ENCODE assay signal across 3 cellular contexts in the genomic region with DNA sequence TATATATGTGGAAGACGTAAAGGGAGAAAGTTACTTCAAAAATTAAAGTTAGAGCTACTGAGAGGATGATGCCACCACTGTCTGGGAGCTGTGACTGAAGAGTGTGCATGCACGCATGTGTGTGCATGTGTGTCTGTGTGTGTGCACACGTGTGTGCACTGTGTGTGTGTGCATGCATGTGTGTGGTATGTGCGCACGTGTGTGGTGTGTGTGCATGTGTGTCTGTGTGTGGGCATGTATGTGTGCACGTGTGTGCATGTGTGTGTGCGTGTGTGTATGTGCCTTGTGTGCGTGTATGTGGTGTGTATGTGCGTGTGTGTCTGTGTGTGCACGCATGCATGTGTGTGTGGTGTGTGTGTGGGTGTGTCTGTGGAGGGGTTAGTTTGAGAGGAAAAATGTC.
TF ChIP-seq lines count a peak whose summit lies in the region.

No MANE protein-coding gene starts in this region.

TF ChIP-seq in GM12891, 5 proteins besides CTCF, POLR2A, EP300 and RAD21:
- TF ChIP-seq TAF1 (IDR thresholded peaks at IDR 0.05; ENCODE audit: low read depth, low read length), result no peak
- no peak for TF ChIP-seq POLR2AphosphoS5 (IDR thresholded peaks at IDR 0.05; ENCODE audit: low read depth, low read length)
- TF ChIP-seq PAX5 (IDR thresholded peaks at IDR 0.05; ENCODE audit: insufficient read depth, low read length, severe bottlenecking), result no peak
- no peak for TF ChIP-seq POU2F2 (IDR thresholded peaks at IDR 0.05; ENCODE audit: low read depth, low read length)
- no peak for TF ChIP-seq SPI1 (IDR thresholded peaks at IDR 0.05; ENCODE audit: low read depth, low read length)

TF ChIP-seq in IMR-90, 13 proteins besides CTCF, POLR2A, EP300 and RAD21:
- TF ChIP-seq SMC3 (IDR thresholded peaks at IDR 0.05; ENCODE audit: low read depth, low read length) (no peak), RCOR1 (IDR thresholded peaks at IDR 0.05; ENCODE audit: insufficient replicate concordance, low read length) (no peak), MXI1 (IDR thresholded peaks at IDR 0.05; ENCODE audit: borderline replicate concordance, low read depth, low read length) (no peak), MAZ (IDR thresholded peaks at IDR 0.05; ENCODE audit: borderline replicate concordance, low read depth, low read length) (no peak), BHLHE40 (IDR thresholded peaks at IDR 0.05; ENCODE audit: low read depth, low read length) (no peak), NFE2L2 (IDR thresholded peaks at IDR 0.05; ENCODE audit: low read depth, low read length) (no peak), FOS (IDR thresholded peaks at IDR 0.05; ENCODE audit: low read depth, low read length) (no peak), RFX5 (IDR thresholded peaks at IDR 0.05; ENCODE audit: low read depth, low read length) (no peak), CHD1 (IDR thresholded peaks at IDR 0.05; ENCODE audit: low read depth, low read length) (no peak)
- TF ChIP-seq, protein P1, sequence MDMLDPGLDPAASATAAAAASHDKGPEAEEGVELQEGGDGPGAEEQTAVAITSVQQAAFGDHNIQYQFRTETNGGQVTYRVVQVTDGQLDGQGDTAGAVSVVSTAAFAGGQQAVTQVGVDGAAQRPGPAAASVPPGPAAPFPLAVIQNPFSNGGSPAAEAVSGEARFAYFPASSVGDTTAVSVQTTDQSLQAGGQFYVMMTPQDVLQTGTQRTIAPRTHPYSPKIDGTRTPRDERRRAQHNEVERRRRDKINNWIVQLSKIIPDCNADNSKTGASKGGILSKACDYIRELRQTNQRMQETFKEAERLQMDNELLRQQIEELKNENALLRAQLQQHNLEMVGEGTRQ (IDR thresholded peaks at IDR 0.05; ENCODE audit: low read depth, low read length), result no peak
- TF ChIP-seq, protein P2, sequence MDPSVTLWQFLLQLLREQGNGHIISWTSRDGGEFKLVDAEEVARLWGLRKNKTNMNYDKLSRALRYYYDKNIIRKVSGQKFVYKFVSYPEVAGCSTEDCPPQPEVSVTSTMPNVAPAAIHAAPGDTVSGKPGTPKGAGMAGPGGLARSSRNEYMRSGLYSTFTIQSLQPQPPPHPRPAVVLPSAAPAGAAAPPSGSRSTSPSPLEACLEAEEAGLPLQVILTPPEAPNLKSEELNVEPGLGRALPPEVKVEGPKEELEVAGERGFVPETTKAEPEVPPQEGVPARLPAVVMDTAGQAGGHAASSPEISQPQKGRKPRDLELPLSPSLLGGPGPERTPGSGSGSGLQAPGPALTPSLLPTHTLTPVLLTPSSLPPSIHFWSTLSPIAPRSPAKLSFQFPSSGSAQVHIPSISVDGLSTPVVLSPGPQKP (IDR thresholded peaks at IDR 0.05; ENCODE audit: borderline replicate concordance, low read depth, low read length), result no peak

TF ChIP-seq in H1, 55 proteins besides CTCF, POLR2A, EP300 and RAD21:
- no peak for TF ChIP-seq SP1 (IDR thresholded peaks at IDR 0.05; ENCODE audit: low read depth, low read length)
- no peak for TF ChIP-seq MAFK (IDR thresholded peaks at IDR 0.05; ENCODE audit: low read depth, low read length)
- no peak for TF ChIP-seq HDAC6 (IDR thresholded peaks at IDR 0.05; ENCODE audit: low read depth, low read length)
- TF ChIP-seq BRCA1 (IDR thresholded peaks at IDR 0.05; ENCODE audit: low read depth, low read length), result no peak
- TF ChIP-seq PHF8 (conservative IDR thresholded peaks at IDR 0.05; ENCODE audit: low read depth, low read length), result no peak
- TF ChIP-seq SIRT6 (IDR thresholded peaks at IDR 0.05; ENCODE audit: low read length), result no peak
- TF ChIP-seq SAP30 (IDR thresholded peaks at IDR 0.05; ENCODE audit: insufficient read depth, insufficient replicate concordance, low read length), result no peak
- TF ChIP-seq FOSL1 (IDR thresholded peaks at IDR 0.05; ENCODE audit: insufficient read depth, low read depth, low read length), result no peak
- TF ChIP-seq POU5F1 (IDR thresholded peaks at IDR 0.05; ENCODE audit: low read depth, low read length), result no peak
- TF ChIP-seq TBP (IDR thresholded peaks at IDR 0.05; ENCODE audit: low read depth, low read length), result no peak
- TF ChIP-seq POLR2AphosphoS5 (IDR thresholded peaks at IDR 0.05; ENCODE audit: low read depth, low read length), result no peak
- no peak for TF ChIP-seq TAF1 (IDR thresholded peaks at IDR 0.05; ENCODE audit: low read depth, low read length)
- TF ChIP-seq BCL11A (IDR thresholded peaks at IDR 0.05; ENCODE audit: low read depth in 2 of 2, low read length in 2 of 2), result no peak
